14 cellular contexts compared by ENCODE assay signal in genomic region chr2:102657770-102658169, GRCh38. TPM values are rescaled to one million over a fixed set of nuclear protein-coding genes. Genes with fewer than 3 reads are reported as not detected.
A peak's percentile ranks its signal among the peaks of the same experiment; 100 is the strongest.
DNase-seq lines count a peak whose midpoint lies in the region; ATAC-seq, FAIRE-seq and TF ChIP-seq lines count a peak whose summit lies in the region.
"Had no signal": no experiment of that assay in that cellular context is flagged by ENCODE, and none has a peak within 500 bp of the region (broad histone marks: within the 10 kb centered on the region; RNA-seq: fewer than 3 reads in every experiment).

No MANE protein-coding gene starts in this region.

- peak; percentile 15 to 21 for DNase-seq in activated CD4-positive, alpha-beta T cell treated with anti-CD3 and anti-CD28 coated beads, Interleukin-2, amount 50 U/mL, for 48 hours
- no peak for DNase-seq in activated CD4-positive, alpha-beta T cell treated with anti-CD3 and anti-CD28 coated beads, Interleukin-2, amount 50 U/mL, for 1 hour
- no peak for DNase-seq in H1 (ENCODE audit: low read depth in 1 of 2, low spot score in 2 of 2)
- no peak for DNase-seq in lower leg skin (ENCODE audit: low spot score in 2 of 2)
- no peak for DNase-seq in activated T-helper 2 cell treated with anti-CD3 and anti-CD28 coated beads, Interferon-gamma antibody, Interleukin-2, Interleukin-4, amounts not matched to agents 10 μg/mL and 5 μg/mL and 100 μg/mL, durations not matched to agents 14 hours and 24 hours and 36 hours (ENCODE audit: low spot score)
- no peak for DNase-seq in NCI-H2081 treated with DMSO at 0.1 percent for 48 hours (lab: John Stamatoyannopoulos, UW)
- DNase-seq: AML-193; NCI-H1436; stimulated activated naive CD4-positive, alpha-beta T cell treated with Interleukin-2 at 50 U/mL for 16 hours had no signal

- H3K56ac ChIP-seq in H1 (replicated peaks; ENCODE audit: insufficient read length, low read depth, low read length), result no peak overlapping the region

- peaks cover 20% of the 10 kb centered on the region for H3K27me3 Mint-ChIP-seq in stimulated activated memory B cell treated with anti-CD40 and anti-IgM and Interleukin-4, amounts not matched to agents 10 μg/mL and 1 μg/mL and 100 μg/mL, for 72 hours
- peaks cover 3% of the 10 kb centered on the region for H3K27me3 Mint-ChIP-seq in activated T-helper 2 cell treated with anti-CD3 and anti-CD28 coated beads, Interferon-gamma antibody, Interleukin-2, Interleukin-4, amounts not matched to agents 10 μg/mL and 5 μg/mL and 100 μg/mL, durations not matched to agents 14 hours and 24 hours and 36 hours (ENCODE audit: low read depth)

- H3K9me3 ChIP-seq in H1 (ENCODE audit: insufficient read depth in 2 of 2, low read depth in 1 of 2, low read length in 1 of 2), result no peaks in the 10 kb centered on the region

- no peak overlapping the region for H2AK5ac ChIP-seq in H1 (ENCODE audit: low read depth, low read length)

- H2BK120ac ChIP-seq in H1 (replicated peaks; ENCODE audit: low read depth, low read length), result no peak overlapping the region

- TF ChIP-seq CTCF in H1 (IDR thresholded peaks at IDR 0.05; ENCODE audit: control extremely low read depth in 1 of 3, insufficient read depth in 1 of 3, low read depth in 1 of 3, low read length in 3 of 3), result no peak
- TF ChIP-seq CTCF in lower leg skin (IDR thresholded peaks at IDR 0.05), result no peak

- no peak overlapping the region for H3K9ac ChIP-seq in H1 (replicated peaks in 1 of 4; ENCODE audit: extremely low read depth in 1 of 4, low read depth in 3 of 4, low read length in 3 of 4)

- TF ChIP-seq POLR2A in H1 (IDR thresholded peaks at IDR 0.05; ENCODE audit: control extremely low read depth in 1 of 2, low read depth in 2 of 2, low read length in 2 of 2) (no peak), lower leg skin (IDR thresholded peaks at IDR 0.05) (no peak)

- no peak for TF ChIP-seq RAD21 in H1 (IDR thresholded peaks at IDR 0.05 in 1 of 2, conservative IDR thresholded peaks at IDR 0.05 in 1 of 2; ENCODE audit: low read depth in 2 of 2, low read length in 2 of 2)

- H2BK12ac ChIP-seq in H1 (ENCODE audit: low read depth, low read length), result no peak overlapping the region

- H4K91ac ChIP-seq in H1 (replicated peaks; ENCODE audit: insufficient read length, low read length), result no peak overlapping the region

- no peak overlapping the region for H3K4me2 ChIP-seq in H1 (ENCODE audit: insufficient read depth in 1 of 2, low read depth in 2 of 2, low read length in 2 of 2)

- no peak for TF ChIP-seq EP300 in H1 (IDR thresholded peaks at IDR 0.05; ENCODE audit: borderline replicate concordance in 1 of 2, low read depth in 2 of 2, low read length in 2 of 2)

- no peak overlapping the region for H3K27ac ChIP-seq in H1 (ENCODE audit: low read depth, low read length)
- H3K27ac ChIP-seq: cardiac muscle cell, VCaP had no signal

- H3K23me2 ChIP-seq in H1 (ENCODE audit: low read depth, low read length), result no peaks in the 10 kb centered on the region

- H3K27ac Mint-ChIP-seq in stimulated activated memory B cell treated with anti-CD40 and anti-IgM and Interleukin-4, amounts not matched to agents 10 μg/mL and 1 μg/mL and 100 μg/mL, for 72 hours, result no peak overlapping the region
- H3K27ac Mint-ChIP-seq in activated T-helper 2 cell treated with anti-CD3 and anti-CD28 coated beads, Interferon-gamma antibody, Interleukin-2, Interleukin-4, amounts not matched to agents 10 μg/mL and 5 μg/mL and 100 μg/mL, durations not matched to agents 14 hours and 24 hours and 36 hours, result no peak overlapping the region

- H3K79me1 ChIP-seq in H1 (ENCODE audit: low read depth, low read length), result no peaks in the 10 kb centered on the region

- CTCF ChIA-PET in H1 (lab: Charles Lee; ENCODE audit: partially characterized antibody), result no interaction called here

- H3K4me3 Mint-ChIP-seq in stimulated activated memory B cell treated with anti-CD40 and anti-IgM and Interleukin-4, amounts not matched to agents 10 μg/mL and 1 μg/mL and 100 μg/mL, for 72 hours, result no peak overlapping the region
- H3K4me3 Mint-ChIP-seq in activated T-helper 2 cell treated with anti-CD3 and anti-CD28 coated beads, Interferon-gamma antibody, Interleukin-2, Interleukin-4, amounts not matched to agents 10 μg/mL and 5 μg/mL and 100 μg/mL, durations not matched to agents 14 hours and 24 hours and 36 hours (ENCODE audit: low read depth), result no peak overlapping the region

- no peak overlapping the region for H3K23ac ChIP-seq in H1 (ENCODE audit: insufficient read length)

- no peaks in the 10 kb centered on the region for H3K4me1 ChIP-seq in H1 (replicated peaks in 1 of 4; ENCODE audit: control insufficient read depth in 3 of 4, insufficient read depth in 4 of 4, low read length in 3 of 4)

- H3K4me3 ChIP-seq in H1 (ENCODE audit: extremely low read depth in 1 of 4, insufficient read depth in 2 of 4, low read depth in 3 of 4, low read length in 4 of 4) (no peak overlapping the region), lower leg skin (ENCODE audit: low read depth, poor library complexity, severe bottlenecking) (no peak overlapping the region)
- H3K4me3 ChIP-seq: cardiac muscle cell, lung had no signal

- H3K18ac ChIP-seq in H1 (ENCODE audit: extremely low read depth, low read length), result no peak overlapping the region

- H3K14ac ChIP-seq in H1 (ENCODE audit: insufficient read length), result no peak overlapping the region

- H2AFZ ChIP-seq in H1 (ENCODE audit: low read length), result peak overlapping the region; percentile 40; the same call in 1 of the 2 replicates

- H2BK20ac ChIP-seq in H1 (ENCODE audit: low read length), result no peak overlapping the region

- H2BK15ac ChIP-seq in H1 (ENCODE audit: low read length), result no peak overlapping the region

- peaks cover 0 to 2% (median 0%) of the 10 kb centered on the region in 4 experiments; a peak in 1 of 7 replicates for H3K27me3 ChIP-seq in H1 (replicated peaks in 1 of 4; ENCODE audit: control insufficient read depth in 3 of 4, extremely low read depth in 1 of 4, insufficient read depth in 3 of 4, low read length in 3 of 4)
- H3K27me3 ChIP-seq: cardiac muscle cell had no signal

- H3K4me1 Mint-ChIP-seq in stimulated activated memory B cell treated with anti-CD40 and anti-IgM and Interleukin-4, amounts not matched to agents 10 μg/mL and 1 μg/mL and 100 μg/mL, for 72 hours, result peaks cover 7% of the 10 kb centered on the region
- H3K4me1 Mint-ChIP-seq in activated T-helper 2 cell treated with anti-CD3 and anti-CD28 coated beads, Interferon-gamma antibody, Interleukin-2, Interleukin-4, amounts not matched to agents 10 μg/mL and 5 μg/mL and 100 μg/mL, durations not matched to agents 14 hours and 24 hours and 36 hours (ENCODE audit: low read depth), result peaks cover 11% of the 10 kb centered on the region

- no peaks in the 10 kb centered on the region for H3K36me3 ChIP-seq in H1 (ENCODE audit: control insufficient read depth in 2 of 4, insufficient read depth in 4 of 4, low read length in 3 of 4)
- H3K36me3 ChIP-seq: cardiac muscle cell had no signal

- peak; percentile 77 for ATAC-seq in HG03095 (IDR thresholded peaks at IDR 0.05; ENCODE audit: unreplicated experiment)
- ATAC-seq in stimulated activated memory B cell treated with anti-CD40 and anti-IgM and Interleukin-4, amounts not matched to agents 10 μg/mL and 1 μg/mL and 100 μg/mL, for 72 hours, result peak; percentile 39

- no peak overlapping the region for H2BK5ac ChIP-seq in H1 (ENCODE audit: low read depth, low read length)

- no peaks in the 10 kb centered on the region for H3K79me2 ChIP-seq in H1 (ENCODE audit: control insufficient read depth in 1 of 2, insufficient read depth in 2 of 2, low read length in 2 of 2)

- no peaks in the 10 kb centered on the region for H4K20me1 ChIP-seq in H1 (replicated peaks in 1 of 2; ENCODE audit: control insufficient read depth in 1 of 2, insufficient read depth in 2 of 2, low read length in 2 of 2)

- WGBS in H1 (ENCODE audit: extremely low coverage in 1 of 2, insufficient coverage in 1 of 2, insufficient read length in 1 of 2, insufficient replicate concordance in 2 of 2, low coverage in 1 of 2, low lambda C conversion rate in 2 of 2, missing lambda C conversion rate in 1 of 2), 2 experiments, result 92% methylated on average over 7 of the region's 7 CpGs; no CpG with 5 or more reads in 1 of the 2 experiments
- WGBS in lower leg skin, 2 donors, result 82 to 85% methylated on average over 7 of the region's 7 CpGs

- H3K36me3 Mint-ChIP-seq in stimulated activated memory B cell treated with anti-CD40 and anti-IgM and Interleukin-4, amounts not matched to agents 10 μg/mL and 1 μg/mL and 100 μg/mL, for 72 hours, result no peaks in the 10 kb centered on the region
- H3K36me3 Mint-ChIP-seq in activated T-helper 2 cell treated with anti-CD3 and anti-CD28 coated beads, Interferon-gamma antibody, Interleukin-2, Interleukin-4, amounts not matched to agents 10 μg/mL and 5 μg/mL and 100 μg/mL, durations not matched to agents 14 hours and 24 hours and 36 hours (ENCODE audit: low read depth), result no peaks in the 10 kb centered on the region

- POLR2A ChIA-PET in H1 (lab: Charles Lee; ENCODE audit: partially characterized antibody), result no interaction called here

- intact Hi-C loops in lower leg skin (cut with DNase I; ENCODE audit: low total_unique reads), result no loop called here
- intact Hi-C loops in activated T-helper 2 cell treated with anti-CD3 and anti-CD28 coated beads, Interferon-gamma antibody, Interleukin-2, Interleukin-4, amounts not matched to agents 10 μg/mL and 5 μg/mL and 100 μg/mL, durations not matched to agents 14 hours and 24 hours and 36 hours (cut with micrococcal nuclease), result no loop called here

- no peaks in the 10 kb centered on the region for H3K9me3 Mint-ChIP-seq in stimulated activated memory B cell treated with anti-CD40 and anti-IgM and Interleukin-4, amounts not matched to agents 10 μg/mL and 1 μg/mL and 100 μg/mL, for 72 hours
- no peaks in the 10 kb centered on the region for H3K9me3 Mint-ChIP-seq in activated T-helper 2 cell treated with anti-CD3 and anti-CD28 coated beads, Interferon-gamma antibody, Interleukin-2, Interleukin-4, amounts not matched to agents 10 μg/mL and 5 μg/mL and 100 μg/mL, durations not matched to agents 14 hours and 24 hours and 36 hours

- H4K8ac ChIP-seq in H1 (ENCODE audit: extremely low read depth, insufficient read depth, low read length), result no peak overlapping the region

- H3K4ac ChIP-seq in H1 (replicated peaks; ENCODE audit: insufficient read length, low read depth, low read length), result no peak overlapping the region

- no peak for FAIRE-seq in H1 (lab: Jason Lieb, UNC)

- no peak overlapping the region for H4K5ac ChIP-seq in H1 (ENCODE audit: insufficient read length, low read depth, low read length)

RNA-seq across cellular contexts. Expression of gene SLC9A2, which starts 38.4 kb away (rescaled TPM):
- total RNA-seq in H1 (2021; fragmentation: NEBNext Ultra II Directional; extraction: Animal tissue kit (Norgen Biotek cat#: 25700)), result 0.13 and 0.15 TPM in 2 replicates
- polyA plus RNA-seq in H1 (2011; rRNA removed), result 0.03 and 0.06 TPM in 2 replicates
- 0.06 TPM for polyA plus RNA-seq in H1 (2011; cell fraction: cytosol; rRNA removed)
- polyA plus RNA-seq in H1 (2011; cell fraction: nucleus; rRNA removed), result 0.06 TPM
- polyA plus RNA-seq in H1 (2012, experiment 1 of 2), result 0.03 to 0.10 TPM (median 0.05 TPM) in 4 replicates
- polyA plus RNA-seq in H1 (2012, experiment 2 of 2), result not detected
- polyA plus RNA-seq in H1 (2013, experiment 1 of 2), result 0.30 TPM
- 0.18 TPM for polyA plus RNA-seq in H1 (2013, experiment 2 of 2)
- polyA minus RNA-seq in H1 (2011; rRNA and poly(A)+ RNA removed), result 0.12 and 0.28 TPM in 2 replicates
- not detected for polyA minus RNA-seq in H1 (2011; cell fraction: cytosol; rRNA and poly(A)+ RNA removed)
- polyA minus RNA-seq in H1 (2011; cell fraction: nucleus; rRNA and poly(A)+ RNA removed), result 0.10 TPM
- total RNA-seq in lower leg skin, result 1 to 10 TPM in 3 of 4 donors, under 1 TPM in 1; 0.55 to 6.8 (median 3.0) TPM
- total RNA-seq in activated T-helper 2 cell treated with anti-CD3 and anti-CD28 coated beads, Interferon-gamma antibody, Interleukin-2, Interleukin-4, amounts not matched to agents 10 μg/mL and 5 μg/mL and 100 μg/mL, durations not matched to agents 14 hours and 24 hours and 36 hours, result not detected in 2 replicates
- polyA plus RNA-seq: cardiac muscle cell had no signal

Comparison
In these comparisons a context has a peak if more than half of its experiments do, and no peak if none do; other contexts are left out.
1. DNase-seq: peak in activated CD4-positive, alpha-beta T cell treated with anti-CD3 and anti-CD28 coated beads, Interleukin-2, amount 50 U/mL, for 48 hours (2 of 2); none in activated CD4-positive, alpha-beta T cell treated with anti-CD3 and anti-CD28 coated beads, Interleukin-2, amount 50 U/mL, for 1 hour (single experiment), H1 (0 of 2), lower leg skin (0 of 2), activated T-helper 2 cell treated with anti-CD3 and anti-CD28 coated beads, Interferon-gamma antibody, Interleukin-2, Interleukin-4, amounts not matched to agents 10 μg/mL and 5 μg/mL and 100 μg/mL, durations not matched to agents 14 hours and 24 hours and 36 hours (single experiment) and NCI-H2081 treated with DMSO at 0.1 percent for 48 hours (single experiment).